Comparison of ENCODE assay signal across 13 cellular contexts in genomic region chr19:19613456-19613855, GRCh38. TPM values are rescaled to one million over a fixed set of nuclear protein-coding genes. Genes with fewer than 3 reads are reported as not detected.
DNase-seq lines count a peak whose midpoint lies in the region; ATAC-seq and TF ChIP-seq lines count a peak whose summit lies in the region.
"Had no signal": no experiment of that assay in that cellular context is flagged by ENCODE, and none has a peak within 500 bp of the region (broad histone marks: within the 10 kb centered on the region; RNA-seq: fewer than 3 reads in every experiment).

No MANE protein-coding gene starts in this region.

- no peak overlapping the region for H2AFZ ChIP-seq in HCT116 (ENCODE audit: low read depth, low read length, poor library complexity, severe bottlenecking)
- no peak overlapping the region for H2AFZ ChIP-seq in mammary epithelial cell (ENCODE audit: low read depth, low read length)

- no peaks in the 10 kb centered on the region for H3K36me3 ChIP-seq in HCT116 (ENCODE audit: control insufficient read depth in 1 of 2, insufficient read depth in 2 of 2, low read length in 2 of 2)
- no peaks in the 10 kb centered on the region for H3K36me3 ChIP-seq in mammary epithelial cell (ENCODE audit: insufficient read depth, low read length)
- H3K36me3 ChIP-seq in mucosa of descending colon (ENCODE audit: low read depth) = no peaks in the 10 kb centered on the region
- H3K36me3 ChIP-seq: pancreas had no signal

- H3K4me1 ChIP-seq in HCT116 (ENCODE audit: control insufficient read depth in 1 of 2, insufficient read depth in 2 of 2, low read length in 2 of 2) (peaks cover 51 to 74% of the 10 kb centered on the region in 2 experiments), mammary epithelial cell (ENCODE audit: insufficient read depth, low read length) (peaks cover 10% of the 10 kb centered on the region), mucosa of descending colon (ENCODE audit: low read depth) (peaks cover 6% of the 10 kb centered on the region)
- H3K4me1 ChIP-seq: pancreas had no signal

- H3K27ac ChIP-seq in HCT116 (ENCODE audit: low read depth, low read length) (peak overlapping the region; percentile 54), mammary epithelial cell (ENCODE audit: insufficient read depth, low read depth, low read length) (peak overlapping the region; percentile 57), dorsolateral prefrontal cortex (no peak overlapping the region)
- H3K27ac ChIP-seq: pancreas had no signal

- RAD21 ChIA-PET in HCT116 (lab: Charles Lee; ENCODE audit: low non-redundant PET in 1 of 2, low total read pairs in 2 of 2, uncharacterized antibody in 2 of 2, unreplicated experiment in 2 of 2) = no interaction called here

- CTCF ChIA-PET in HCT116 (lab: Charles Lee) (interaction anchor here (1.6 to 2.7 kb wide), 3 partner anchors 15 to 61 kb away, joined by 3 to 10 read pairs (median 9); no protein-coding TSS in a partner anchor), mammary epithelial cell (lab: Charles Lee; ENCODE audit: low non-redundant PET) (no interaction called here)

- dilution Hi-C loops in mammary epithelial cell (cut with HindIII; ENCODE audit: low sequenced_read_pairs) = no loop called here

- peak; percentile 67 for ATAC-seq in HCT116
- peak; percentile 82 for ATAC-seq in mucosa of descending colon
- no peak for ATAC-seq in HG03139 (IDR thresholded peaks at IDR 0.05; ENCODE audit: unreplicated experiment)
- ATAC-seq: pancreas had no signal

- H4K20me1 ChIP-seq in HCT116 (ENCODE audit: insufficient read depth) = no peaks in the 10 kb centered on the region
- no peaks in the 10 kb centered on the region for H4K20me1 ChIP-seq in mammary epithelial cell (ENCODE audit: insufficient read depth, low read length)

- TF ChIP-seq CTCF in AG10803 (conservative IDR thresholded peaks at IDR 0.05; ENCODE audit: low read length) = no peak
- TF ChIP-seq CTCF in HCT116 (IDR thresholded peaks at IDR 0.05 in 2 of 3, conservative IDR thresholded peaks at IDR 0.05 in 1 of 3; ENCODE audit: borderline replicate concordance in 1 of 3, insufficient read depth in 1 of 3, low read depth in 2 of 3, low read length in 2 of 3) = no peak
- no peak for TF ChIP-seq CTCF in mammary epithelial cell (conservative IDR thresholded peaks at IDR 0.05 in 1 of 2, IDR thresholded peaks at IDR 0.05 in 1 of 2; ENCODE audit: extremely low read depth in 1 of 2, insufficient read depth in 1 of 2, low read depth in 1 of 2, low read length in 2 of 2)
- no peak for TF ChIP-seq CTCF in mucosa of descending colon (IDR thresholded peaks at IDR 0.05)
- no peak for TF ChIP-seq CTCF in dorsolateral prefrontal cortex (IDR thresholded peaks at IDR 0.05 in 54 of 56, conservative IDR thresholded peaks at IDR 0.05 in 2 of 56; ENCODE audit: low read depth in 1 of 56, partially characterized antibody in 56 of 56)

- H3K9ac ChIP-seq in HCT116 (ENCODE audit: low read length) (peak overlapping the region; percentile 58), mammary epithelial cell (ENCODE audit: insufficient read depth, low read length) (no peak overlapping the region)

- no peaks in the 10 kb centered on the region for H3K27me3 ChIP-seq in HCT116 (ENCODE audit: insufficient read depth, low read length)
- no peaks in the 10 kb centered on the region for H3K27me3 ChIP-seq in mammary epithelial cell (ENCODE audit: insufficient read depth, low read length)
- no peaks in the 10 kb centered on the region for H3K27me3 ChIP-seq in dorsolateral prefrontal cortex
- H3K27me3 ChIP-seq: pancreas had no signal

- 51% methylated on average over 3 of the region's 3 CpGs for whole genome bisulfite sequencing in mammary epithelial cell (ENCODE audit: low coverage, missing lambda C conversion rate)

- in situ Hi-C loops in mammary epithelial cell (cut with MboI; ENCODE audit: low sequenced_read_pairs in 2 of 2) = no loop called here

- peak overlapping the region; percentile 70 for H3K4me2 ChIP-seq in HCT116 (ENCODE audit: low read length)
- H3K4me2 ChIP-seq in mammary epithelial cell (ENCODE audit: insufficient read depth, low read depth, low read length) = peak overlapping the region; percentile 34

- no peaks in the 10 kb centered on the region for H3K9me2 ChIP-seq in HCT116 (ENCODE audit: insufficient read depth)

- POLR2A ChIA-PET in HCT116 (lab: Charles Lee) = no interaction called here

- intact Hi-C loops in HCT116 (cut with micrococcal nuclease) = no loop called here
- intact Hi-C loops in mammary epithelial cell (cut with micrococcal nuclease) = no loop called here
- intact Hi-C loops in mucosa of descending colon (cut with DNase I, micrococcal nuclease) = no loop called here
- intact Hi-C loops in dorsolateral prefrontal cortex (cut with DNase I) = no loop called here

- H3K9me3 ChIP-seq in HCT116 (ENCODE audit: control insufficient read depth in 1 of 2, insufficient read depth in 1 of 2, low read depth in 1 of 2, low read length in 2 of 2) (no peaks in the 10 kb centered on the region), mammary epithelial cell (replicated peaks; ENCODE audit: insufficient read depth, low read length) (no peaks in the 10 kb centered on the region), mucosa of descending colon (no peaks in the 10 kb centered on the region)
- H3K9me3 ChIP-seq: pancreas had no signal

- TF ChIP-seq POLR2A in HCT116 (IDR thresholded peaks at IDR 0.05; ENCODE audit: borderline replicate concordance, extremely low read depth, insufficient read depth, insufficient read length) = no peak

- no peak overlapping the region for H3K4me3 ChIP-seq in AG10803 (ENCODE audit: low read length)
- peak overlapping the region; percentile 29 to 47 for H3K4me3 ChIP-seq in HCT116 (replicated peaks in 1 of 2; ENCODE audit: low read depth in 1 of 2, low read length in 2 of 2)
- no peak overlapping the region for H3K4me3 ChIP-seq in mammary epithelial cell (replicated peaks in 1 of 3; ENCODE audit: insufficient read depth in 1 of 3, low read depth in 2 of 3, low read length in 3 of 3)
- no peak overlapping the region for H3K4me3 ChIP-seq in mucosa of descending colon
- no peak overlapping the region for H3K4me3 ChIP-seq in dorsolateral prefrontal cortex
- H3K4me3 ChIP-seq: pancreas had no signal

- DNase-seq in AG10803 (ENCODE audit: low read depth) (peak; percentile 73), HCT116 (ENCODE audit: low read depth, low spot score) (peak; percentile 63), mammary epithelial cell (peak; percentile 67), mucosa of descending colon (no peak), dorsolateral prefrontal cortex (no peak), T-helper 9 cell (no peak)
- DNase-seq in activated T-cell treated with anti-CD3 and anti-CD28 coated beads, Interleukin-2, amount 50 U/mL, for 1 hour = no peak
- DNase-seq: DMS79 treated with DMSO at 0.1 percent for 48 hours, MV-4-11, NCI-H774, SHP77 had no signal

- H3K79me2 ChIP-seq in HCT116 (ENCODE audit: insufficient read depth, low read length) (peaks cover 47% of the 10 kb centered on the region), mammary epithelial cell (ENCODE audit: insufficient read depth, low read length) (no peaks in the 10 kb centered on the region)

- TF ChIP-seq RAD21 in HCT116 (IDR thresholded peaks at IDR 0.05; ENCODE audit: low read depth) = no peak

- BruUV-seq in HCT116 (replicated peaks; lab: Mats Ljungman, UMichigan) (no TSS peak), mammary epithelial cell (replicated peaks; lab: Mats Ljungman, UMichigan) (no TSS peak)

TF ChIP-seq in HCT116, 20 proteins besides CTCF, POLR2A, EP300 and RAD21:
- TF ChIP-seq EZH2 (IDR thresholded peaks at IDR 0.05) (no peak), SP1 (IDR thresholded peaks at IDR 0.05; ENCODE audit: low read depth) (peak; percentile 47; the same call in 1 of the 2 replicates), CEBPB (IDR thresholded peaks at IDR 0.05; ENCODE audit: low read depth) (no peak; the same call in 1 of the 2 replicates)
- TF ChIP-seq, protein P1, sequence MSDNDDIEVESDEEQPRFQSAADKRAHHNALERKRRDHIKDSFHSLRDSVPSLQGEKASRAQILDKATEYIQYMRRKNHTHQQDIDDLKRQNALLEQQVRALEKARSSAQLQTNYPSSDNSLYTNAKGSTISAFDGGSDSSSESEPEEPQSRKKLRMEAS (IDR thresholded peaks at IDR 0.05) = no peak

RNA-seq across cellular contexts. Expression of gene PBX4, which starts 5.0 kb away (rescaled TPM):
- 11.6 TPM for total RNA-seq in HCT116 (2021; ENCODE audit: unreplicated experiment)
- polyA plus RNA-seq in HCT116 (2012) = 8.1 and 10.2 TPM in 2 replicates
- total RNA-seq in mammary epithelial cell = 1 to 10 TPM; 1.2 to 5.2 TPM
- 2.2 TPM for polyA plus RNA-seq in mammary epithelial cell
- polyA minus RNA-seq in mammary epithelial cell = 2.3 TPM
- total RNA-seq in mucosa of descending colon = 1 to 10 TPM; 2.8 to 6.2 (median 4.6) TPM
- 1 to 10 TPM; 1.2 to 9.5 (median 4.3) TPM for total RNA-seq in dorsolateral prefrontal cortex

RNA-seq across cellular contexts. Expression of gene LPAR2, which starts 14.6 kb away (rescaled TPM):
- total RNA-seq in HCT116 (2021; ENCODE audit: unreplicated experiment) (28.2 TPM), mammary epithelial cell (10 to 100 TPM; 20.2 to 27.9 TPM), mucosa of descending colon (10 to 100 TPM; 10.9 to 30.0 (median 17.1) TPM), dorsolateral prefrontal cortex (10 to 100 TPM in 31 of 120 experiments, 1 to 10 TPM in 89; 1.9 to 15.8 (median 8.2) TPM)
- polyA plus RNA-seq in HCT116 (2012) = 33.0 and 41.7 TPM in 2 replicates
- 18.6 TPM for polyA plus RNA-seq in mammary epithelial cell
- polyA minus RNA-seq in mammary epithelial cell = 9.4 TPM

RNA-seq across cellular contexts. Expression of gene GMIP, which starts 30.0 kb away (rescaled TPM):
- 16.3 TPM for total RNA-seq in HCT116 (2021; ENCODE audit: unreplicated experiment)
- 13.1 and 13.7 TPM in 2 replicates for polyA plus RNA-seq in HCT116 (2012)
- 10 to 100 TPM in 1 of 2 donors, 1 to 10 TPM in 1; 6.5 to 18.3 TPM for total RNA-seq in mammary epithelial cell
- 3.3 TPM for polyA plus RNA-seq in mammary epithelial cell
- polyA minus RNA-seq in mammary epithelial cell = 4.4 TPM
- 10 to 100 TPM; 18.1 to 35.5 (median 33.1) TPM for total RNA-seq in mucosa of descending colon
- total RNA-seq in dorsolateral prefrontal cortex = 10 to 100 TPM in 57 of 120 experiments, 1 to 10 TPM in 63; 5.0 to 20.2 (median 9.8) TPM

RNA-seq across cellular contexts. Expression of gene ATP13A1, which starts 50.0 kb away (rescaled TPM):
- total RNA-seq in HCT116 (2021; ENCODE audit: unreplicated experiment) (73.7 TPM), mammary epithelial cell (10 to 100 TPM; 53.0 to 56.0 TPM), mucosa of descending colon (10 to 100 TPM; 56.1 to 71.9 (median 58.1) TPM), dorsolateral prefrontal cortex (100 to 1,000 TPM in 2 of 120 experiments, 10 to 100 TPM in 118; 45.7 to 107 (median 68.6) TPM)
- 60.8 and 78.1 TPM in 2 replicates for polyA plus RNA-seq in HCT116 (2012)
- 23.2 TPM for polyA plus RNA-seq in mammary epithelial cell
- 74.4 TPM for polyA minus RNA-seq in mammary epithelial cell

RNA-seq across cellular contexts. Expression of gene ZNF101, which starts 55.2 kb away (rescaled TPM):
- total RNA-seq in HCT116 (2021; ENCODE audit: unreplicated experiment) (12.8 TPM), mammary epithelial cell (10 to 100 TPM in 1 of 2 donors, 1 to 10 TPM in 1; 7.3 to 10.3 TPM), mucosa of descending colon (10 to 100 TPM; 11.4 to 15.6 (median 14.6) TPM), dorsolateral prefrontal cortex (10 to 100 TPM in 24 of 120 experiments, 1 to 10 TPM in 96; 3.0 to 14.8 (median 7.9) TPM)
- polyA plus RNA-seq in HCT116 (2012) = 4.2 and 5.3 TPM in 2 replicates
- polyA plus RNA-seq in mammary epithelial cell = 4.9 TPM
- 9.1 TPM for polyA minus RNA-seq in mammary epithelial cell

Comparison
In these comparisons a context has a peak if more than half of its experiments do, and no peak if none do; other contexts are left out.
1. DNase-seq: peak in AG10803 (single experiment), HCT116 (single experiment) and mammary epithelial cell (single experiment); none in mucosa of descending colon (0 of 3), dorsolateral prefrontal cortex (0 of 10), T-helper 9 cell (single experiment) and activated T-cell treated with anti-CD3 and anti-CD28 coated beads, Interleukin-2, amount 50 U/mL, for 1 hour (single experiment).
2. H3K4me3 ChIP-seq: peak in HCT116 (2 of 2); none in AG10803 (single experiment), mammary epithelial cell (0 of 3), mucosa of descending colon (single experiment) and dorsolateral prefrontal cortex (0 of 59).
3. H3K27ac ChIP-seq: peak in HCT116 (single experiment) and mammary epithelial cell (single experiment); none in dorsolateral prefrontal cortex (0 of 59).